12 cellular contexts compared by ENCODE assay signal in the genomic region with DNA sequence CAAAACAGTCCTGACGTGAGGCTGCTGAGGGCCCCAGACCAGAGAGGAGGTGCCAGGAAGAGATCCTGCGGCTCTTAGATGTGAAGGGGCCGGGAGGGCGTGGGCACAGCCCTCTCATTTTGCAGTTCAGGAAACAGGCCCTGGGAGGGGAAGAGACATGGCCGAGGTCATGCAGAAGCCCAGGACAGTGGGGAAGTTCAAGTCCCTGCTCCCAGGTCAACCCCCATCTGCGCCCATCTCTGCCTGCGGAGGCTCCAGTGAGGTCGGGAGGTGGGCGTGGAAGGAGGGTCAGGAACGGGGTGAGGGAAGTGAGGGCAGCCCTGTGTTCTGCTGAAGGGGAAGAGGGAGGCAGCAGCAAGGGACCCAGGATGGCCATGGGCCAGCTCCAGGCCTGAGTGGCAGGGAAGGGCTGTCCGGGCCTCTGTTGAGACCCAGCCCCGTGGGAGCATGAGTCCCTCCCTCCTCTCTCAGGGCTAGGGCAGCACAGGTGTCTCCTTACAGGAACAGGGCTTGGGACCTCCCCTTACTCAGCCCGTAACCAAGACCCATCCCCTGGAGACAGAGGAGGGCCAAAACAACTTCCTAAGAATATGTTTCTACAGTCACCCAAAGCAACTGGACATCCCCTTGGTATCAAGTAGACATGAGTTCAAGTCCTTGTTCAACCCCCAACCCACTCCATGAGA.
DNase-seq lines count a peak whose midpoint lies in the region; ATAC-seq and TF ChIP-seq lines count a peak whose summit lies in the region.
"Had no signal": no experiment of that assay in that cellular context is flagged by ENCODE, and none has a peak within 500 bp of the region (broad histone marks: within the 10 kb centered on the region; RNA-seq: fewer than 3 reads in every experiment).

No MANE protein-coding gene starts in this region.

- H3K27ac Mint-ChIP-seq in activated CD4-positive, alpha-beta T cell treated with anti-CD3 and anti-CD28 coated beads, Interleukin-2, amount 10 ng/mL, durations not matched to agents 24 days and 14 days = no peak overlapping the region
- H3K27ac Mint-ChIP-seq in activated naive CD8-positive, alpha-beta T cell treated with anti-CD3 and anti-CD28 coated beads, Interleukin-2, amount 50 U/mL, for 24 hours = peak overlapping the region; percentile 82

- DNase-seq in activated CD4-positive, alpha-beta T cell treated with anti-CD3 and anti-CD28 coated beads, Interleukin-2, amount 10 ng/mL, durations not matched to agents 24 days and 14 days = no peak
- DNase-seq in activated CD4-positive, alpha-beta T cell treated with anti-CD3 and anti-CD28 coated beads, Interleukin-2, amount 50 U/mL, for 4 hours = no peak
- no peak for DNase-seq in activated naive CD8-positive, alpha-beta T cell treated with anti-CD3 and anti-CD28 coated beads, Interleukin-2, amount 50 U/mL, for 24 hours
- DNase-seq in mucosa of descending colon = peak; percentile 42 to 76 (median 44)
- peak; percentile 74 to 86 for DNase-seq in tibial artery
- no peak for DNase-seq in cortex of kidney (lab: John Stamatoyannopoulos, UW)
- DNase-seq: activated effector memory CD4-positive, alpha-beta T cell treated with anti-CD3 and anti-CD28 coated beads, Interleukin-2, amount 50 U/mL, for 16 hours; NCI-H446; SK-N-SH had no signal

- H3K4me1 ChIP-seq in mucosa of descending colon (ENCODE audit: low read depth) = no peaks in the 10 kb centered on the region
- peaks cover 0 to 3% (median 0%) of the 10 kb centered on the region in 4 donors for H3K4me1 ChIP-seq in tibial artery
- H3K4me1 ChIP-seq: A549 had no signal

- peaks cover 62% of the 10 kb centered on the region for H3K4me1 Mint-ChIP-seq in activated CD4-positive, alpha-beta T cell treated with anti-CD3 and anti-CD28 coated beads, Interleukin-2, amount 10 ng/mL, durations not matched to agents 24 days and 14 days
- peaks cover 90% of the 10 kb centered on the region for H3K4me1 Mint-ChIP-seq in activated naive CD8-positive, alpha-beta T cell treated with anti-CD3 and anti-CD28 coated beads, Interleukin-2, amount 50 U/mL, for 24 hours

- peaks cover 75% of the 10 kb centered on the region for H3K36me3 Mint-ChIP-seq in activated CD4-positive, alpha-beta T cell treated with anti-CD3 and anti-CD28 coated beads, Interleukin-2, amount 10 ng/mL, durations not matched to agents 24 days and 14 days (ENCODE audit: low read depth)
- H3K36me3 Mint-ChIP-seq in activated naive CD8-positive, alpha-beta T cell treated with anti-CD3 and anti-CD28 coated beads, Interleukin-2, amount 50 U/mL, for 24 hours (ENCODE audit: low read depth) = peaks cover 82% of the 10 kb centered on the region

- H3K4me3 ChIP-seq in mucosa of descending colon (no peak overlapping the region), tibial artery (no peak overlapping the region)
- H3K4me3 ChIP-seq: A549 had no signal

- peak overlapping the region; percentile 20 for H3K4me3 Mint-ChIP-seq in activated CD4-positive, alpha-beta T cell treated with anti-CD3 and anti-CD28 coated beads, Interleukin-2, amount 10 ng/mL, durations not matched to agents 24 days and 14 days
- peak overlapping the region; percentile 99 for H3K4me3 Mint-ChIP-seq in activated naive CD8-positive, alpha-beta T cell treated with anti-CD3 and anti-CD28 coated beads, Interleukin-2, amount 50 U/mL, for 24 hours

- intact Hi-C loops in activated CD4-positive, alpha-beta T cell treated with anti-CD3 and anti-CD28 coated beads, Interleukin-2, amount 10 ng/mL, durations not matched to agents 24 days and 14 days (cut with micrococcal nuclease) = no loop called here
- intact Hi-C loops in mucosa of descending colon (cut with DNase I, micrococcal nuclease) = no loop called here
- intact Hi-C loops in tibial artery (cut with DNase I; ENCODE audit: low total_unique reads) = no loop called here

- ATAC-seq in activated naive CD8-positive, alpha-beta T cell treated with anti-CD3 and anti-CD28 coated beads, Interleukin-2, amount 50 U/mL, for 24 hours = no peak
- ATAC-seq in mucosa of descending colon = peak; percentile 37
- no peak for ATAC-seq in HG03025 (IDR thresholded peaks at IDR 0.05; ENCODE audit: low FRiP score, unreplicated experiment)
- no peak for ATAC-seq in GM18502 (IDR thresholded peaks at IDR 0.05; ENCODE audit: poor library complexity, unreplicated experiment)

- no peak overlapping the region for H3K27ac ChIP-seq in tibial artery
- H3K27ac ChIP-seq: A549 had no signal

- no peak for TF ChIP-seq CTCF in mucosa of descending colon (IDR thresholded peaks at IDR 0.05)
- no peak for TF ChIP-seq CTCF in tibial artery (IDR thresholded peaks at IDR 0.05)

- H3K27me3 ChIP-seq in tibial artery = no peaks in the 10 kb centered on the region

- no peaks in the 10 kb centered on the region for H3K36me3 ChIP-seq in mucosa of descending colon (ENCODE audit: low read depth)
- H3K36me3 ChIP-seq in tibial artery = peaks cover 23 to 48% (median 35%) of the 10 kb centered on the region in 3 donors

- H3K9me3 ChIP-seq in mucosa of descending colon = no peaks in the 10 kb centered on the region
- no peaks in the 10 kb centered on the region for H3K9me3 ChIP-seq in tibial artery
- H3K9me3 ChIP-seq: A549, SK-N-SH had no signal

- no peaks in the 10 kb centered on the region for H3K27me3 Mint-ChIP-seq in activated CD4-positive, alpha-beta T cell treated with anti-CD3 and anti-CD28 coated beads, Interleukin-2, amount 10 ng/mL, durations not matched to agents 24 days and 14 days
- H3K27me3 Mint-ChIP-seq in activated naive CD8-positive, alpha-beta T cell treated with anti-CD3 and anti-CD28 coated beads, Interleukin-2, amount 50 U/mL, for 24 hours = no peaks in the 10 kb centered on the region

- no peaks in the 10 kb centered on the region for H3K9me3 Mint-ChIP-seq in activated CD4-positive, alpha-beta T cell treated with anti-CD3 and anti-CD28 coated beads, Interleukin-2, amount 10 ng/mL, durations not matched to agents 24 days and 14 days
- no peaks in the 10 kb centered on the region for H3K9me3 Mint-ChIP-seq in activated naive CD8-positive, alpha-beta T cell treated with anti-CD3 and anti-CD28 coated beads, Interleukin-2, amount 50 U/mL, for 24 hours

Comparison
In these comparisons a context has a peak if more than half of its experiments do, and no peak if none do; other contexts are left out.
1. DNase-seq: peak in mucosa of descending colon (3 of 3) and tibial artery (2 of 2); none in activated CD4-positive, alpha-beta T cell treated with anti-CD3 and anti-CD28 coated beads, Interleukin-2, amount 10 ng/mL, durations not matched to agents 24 days and 14 days (single experiment), activated CD4-positive, alpha-beta T cell treated with anti-CD3 and anti-CD28 coated beads, Interleukin-2, amount 50 U/mL, for 4 hours (0 of 2), activated naive CD8-positive, alpha-beta T cell treated with anti-CD3 and anti-CD28 coated beads, Interleukin-2, amount 50 U/mL, for 24 hours (single experiment) and cortex of kidney (single experiment).